In the genomic region with DNA sequence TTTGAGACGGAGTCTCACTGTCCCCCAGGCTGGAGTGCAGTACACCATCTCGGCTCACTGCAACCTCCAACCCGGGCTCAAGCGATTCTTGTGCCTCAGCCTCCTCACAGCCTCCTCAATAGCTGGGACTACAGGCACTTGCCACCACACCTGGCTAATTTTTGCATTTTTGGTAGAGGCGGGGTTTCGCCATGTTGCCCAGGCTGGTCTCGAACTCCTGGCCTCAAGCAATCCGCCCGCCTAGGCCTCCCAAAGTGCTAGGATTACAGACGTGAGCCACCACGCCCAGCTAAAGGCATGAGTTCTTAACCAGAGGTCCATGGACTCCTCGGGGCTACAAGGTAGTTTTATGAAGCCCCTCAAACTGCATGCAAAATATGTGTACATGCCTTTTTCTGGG, we compare ENCODE assay signal across 13 cellular contexts. TPM values are rescaled to one million over a fixed set of nuclear protein-coding genes. Genes with fewer than 3 reads are reported as not detected.
DNase-seq lines count a peak whose midpoint lies in the region; ATAC-seq and TF ChIP-seq lines count a peak whose summit lies in the region.
"Had no signal": no experiment of that assay in that cellular context is flagged by ENCODE, and none has a peak within 500 bp of the region (broad histone marks: within the 10 kb centered on the region; RNA-seq: fewer than 3 reads in every experiment).

No MANE protein-coding gene starts in this region.

- H3K18ac ChIP-seq in trophoblast cell (ENCODE audit: low read length) = no peak overlapping the region

- no peaks in the 10 kb centered on the region for H4K20me1 ChIP-seq in OCI-LY1 (ENCODE audit: insufficient read depth, low read length)

- no peak for ATAC-seq in activated T-cell treated with anti-CD3 and anti-CD28 coated beads, Interleukin-2, amount 50 U/mL, for 72 hours (replicated peaks in 1 of 2)
- no peak for ATAC-seq in activated T-cell treated with anti-CD3 and anti-CD28 coated beads, Interleukin-2, amount 50 U/mL, for 4 hours
- ATAC-seq in GM19467 (IDR thresholded peaks at IDR 0.05; ENCODE audit: unreplicated experiment) = no peak
- ATAC-seq: activated CD4-positive, CD25-positive, alpha-beta regulatory T cell treated with anti-CD3 and anti-CD28 coated beads, Interleukin-2, amount 50 U/mL, for 24 hours had no signal

- no peaks in the 10 kb centered on the region for H3F3A ChIP-seq in OCI-LY1 (ENCODE audit: insufficient read depth, low read length)

- no peaks in the 10 kb centered on the region for H3K27me3 Mint-ChIP-seq in activated T-cell treated with anti-CD3 and anti-CD28 coated beads, Interleukin-2, amount 50 U/mL, for 72 hours (ENCODE audit: low read depth)
- H3K27me3 Mint-ChIP-seq in activated T-cell treated with anti-CD3 and anti-CD28 coated beads, Interleukin-2, amount 50 U/mL, for 4 hours (ENCODE audit: low read depth) = no peaks in the 10 kb centered on the region
- H3K27me3 Mint-ChIP-seq: naive B cell had no signal

- no peak overlapping the region for H3K14ac ChIP-seq in trophoblast cell (ENCODE audit: low read length)

- H3K9me2 ChIP-seq in OCI-LY1 (ENCODE audit: low read depth, low read length) = no peaks in the 10 kb centered on the region

- peak overlapping the region; percentile 98 for H3K4me3 ChIP-seq in OCI-LY1 (ENCODE audit: low read depth, low read length, poor library complexity, severe bottlenecking)
- peak overlapping the region; percentile 99 for H3K4me3 ChIP-seq in epithelial cell of proximal tubule (ENCODE audit: low read depth, low read length)
- no peak overlapping the region for H3K4me3 ChIP-seq in trophoblast cell (ENCODE audit: low read depth, low read length)

- no peak overlapping the region for H4K8ac ChIP-seq in trophoblast cell (ENCODE audit: low read depth, low read length)

- peak overlapping the region; percentile 88 for H3K27ac Mint-ChIP-seq in activated T-cell treated with anti-CD3 and anti-CD28 coated beads, Interleukin-2, amount 50 U/mL, for 72 hours

- TF ChIP-seq CTCF in OCI-LY1 (IDR thresholded peaks at IDR 0.05; ENCODE audit: low read length) (no peak), epithelial cell of proximal tubule (conservative IDR thresholded peaks at IDR 0.05; ENCODE audit: low read depth, low read length) (no peak), GM10266 (IDR thresholded peaks at IDR 0.05; ENCODE audit: control insufficient read depth, insufficient read depth, low read depth, missing control alignments) (no peak)

- peak overlapping the region; percentile 99 for H3K9ac ChIP-seq in OCI-LY1 (ENCODE audit: low read length)
- no peak overlapping the region for H3K9ac ChIP-seq in trophoblast cell (ENCODE audit: low read length)

- H3K9me3 Mint-ChIP-seq in activated T-cell treated with anti-CD3 and anti-CD28 coated beads, Interleukin-2, amount 50 U/mL, for 72 hours = no peaks in the 10 kb centered on the region
- no peaks in the 10 kb centered on the region for H3K9me3 Mint-ChIP-seq in activated T-cell treated with anti-CD3 and anti-CD28 coated beads, Interleukin-2, amount 50 U/mL, for 4 hours
- H3K9me3 Mint-ChIP-seq: naive B cell had no signal

- no peak overlapping the region for H2BK120ac ChIP-seq in trophoblast cell (ENCODE audit: insufficient read depth, low read length, poor library complexity)

- H3K4me3 Mint-ChIP-seq in activated T-cell treated with anti-CD3 and anti-CD28 coated beads, Interleukin-2, amount 50 U/mL, for 72 hours = no peak overlapping the region
- no peak overlapping the region for H3K4me3 Mint-ChIP-seq in activated T-cell treated with anti-CD3 and anti-CD28 coated beads, Interleukin-2, amount 50 U/mL, for 4 hours

- no peak overlapping the region for H3K23ac ChIP-seq in trophoblast cell (ENCODE audit: low read length)

- H3K4ac ChIP-seq in trophoblast cell (ENCODE audit: low read depth, low read length) = peak overlapping the region; percentile 53

- no peak overlapping the region for H2BK5ac ChIP-seq in trophoblast cell (ENCODE audit: low read depth, low read length, poor library complexity)

- no peak overlapping the region for H2BK12ac ChIP-seq in trophoblast cell (ENCODE audit: low read length)

- no peak overlapping the region for H4K12ac ChIP-seq in trophoblast cell (ENCODE audit: low read depth, low read length)

- H3K79me2 ChIP-seq in OCI-LY1 (ENCODE audit: insufficient read depth, low read length) (peaks cover 75% of the 10 kb centered on the region), trophoblast cell (ENCODE audit: control insufficient read depth, insufficient read depth, low read length, poor library complexity) (peaks cover 26% of the 10 kb centered on the region)

- H2AFZ ChIP-seq in OCI-LY1 (ENCODE audit: low read length) (no peak overlapping the region), trophoblast cell (ENCODE audit: insufficient read depth, low read length, poor library complexity) (no peak overlapping the region)

- H3K27ac ChIP-seq in OCI-LY1 (ENCODE audit: low read depth, low read length, poor library complexity, severe bottlenecking) (no peak overlapping the region), trophoblast cell (ENCODE audit: low read depth, low read length) (no peak overlapping the region)

- H3K9me3 ChIP-seq in OCI-LY1 (ENCODE audit: low read length) (no peaks in the 10 kb centered on the region), trophoblast cell (ENCODE audit: insufficient read depth, low read depth, low read length) (no peaks in the 10 kb centered on the region)

- H3K27me3 ChIP-seq in OCI-LY1 (ENCODE audit: insufficient read depth, low read length) (no peaks in the 10 kb centered on the region), trophoblast cell (ENCODE audit: insufficient read depth, low read length) (no peaks in the 10 kb centered on the region)

- peaks cover 78% of the 10 kb centered on the region for H3K36me3 ChIP-seq in OCI-LY1 (ENCODE audit: insufficient read depth, low read length)
- peaks cover 18 to 26% of the 10 kb centered on the region in 2 experiments for H3K36me3 ChIP-seq in trophoblast cell (ENCODE audit: control insufficient read depth in 1 of 2, insufficient read depth in 2 of 2, low read length in 2 of 2)

- no CpG with 5 or more reads among the region's 12 CpGs for WGBS in trophoblast cell (ENCODE audit: extremely low coverage, insufficient coverage, insufficient read length)

- H3K4me2 ChIP-seq in OCI-LY1 (ENCODE audit: low read length) = peak overlapping the region; percentile 86
- no peak overlapping the region for H3K4me2 ChIP-seq in trophoblast cell (ENCODE audit: low read length)

- no peak overlapping the region for H2AK5ac ChIP-seq in trophoblast cell (ENCODE audit: low read length)

- H4K91ac ChIP-seq in trophoblast cell (ENCODE audit: low read depth, low read length) = no peak overlapping the region

- H3K4me1 ChIP-seq in OCI-LY1 (ENCODE audit: insufficient read depth, low read length, severe bottlenecking) = peaks cover 30% of the 10 kb centered on the region
- H3K4me1 ChIP-seq in trophoblast cell (ENCODE audit: control insufficient read depth in 1 of 2, insufficient read depth in 2 of 2, low read length in 2 of 2) = peaks cover 2 to 7% of the 10 kb centered on the region in 2 experiments

- no peak for DNase-seq in activated T-cell treated with anti-CD3 and anti-CD28 coated beads, Interleukin-2, amount 50 U/mL, for 72 hours
- no peak for DNase-seq in activated T-cell treated with anti-CD3 and anti-CD28 coated beads, Interleukin-2, amount 50 U/mL, for 4 hours
- no peak for DNase-seq in epithelial cell of proximal tubule (ENCODE audit: low read depth)
- DNase-seq in trophoblast cell = no peak
- DNase-seq in GM10266 (ENCODE audit: extremely low spot score) = no peak
- no peak for DNase-seq in cerebellar cortex (ENCODE audit: low spot score)
- DNase-seq: activated T-cell treated with anti-CD3 and anti-CD28 coated beads, Interleukin-2, amount 50 U/mL, for 48 hours; naive B cell; NCI-H1092 had no signal

- peaks cover 60% of the 10 kb centered on the region for H3K4me1 Mint-ChIP-seq in activated T-cell treated with anti-CD3 and anti-CD28 coated beads, Interleukin-2, amount 50 U/mL, for 72 hours (ENCODE audit: low read depth)
- peaks cover 57% of the 10 kb centered on the region for H3K4me1 Mint-ChIP-seq in activated T-cell treated with anti-CD3 and anti-CD28 coated beads, Interleukin-2, amount 50 U/mL, for 4 hours (ENCODE audit: low read depth)

- peaks cover 6% of the 10 kb centered on the region for H3K79me1 ChIP-seq in trophoblast cell (ENCODE audit: low read length)

- peaks cover 9 to 11% of the 10 kb centered on the region in 2 donors for H3K36me3 Mint-ChIP-seq in activated T-cell treated with anti-CD3 and anti-CD28 coated beads, Interleukin-2, amount 50 U/mL, for 72 hours (ENCODE audit: insufficient read depth in 2 of 2)
- H3K36me3 Mint-ChIP-seq in activated T-cell treated with anti-CD3 and anti-CD28 coated beads, Interleukin-2, amount 50 U/mL, for 4 hours (ENCODE audit: insufficient read depth) = peaks cover 18% of the 10 kb centered on the region

RNA-seq across cellular contexts. Expression of gene SARNP, which starts 2.1 kb away (rescaled TPM):
- 100 to 1,000 TPM; 106 to 127 TPM for total RNA-seq in activated T-cell treated with anti-CD3 and anti-CD28 coated beads, Interleukin-2, amount 50 U/mL, for 72 hours
- total RNA-seq in activated T-cell treated with anti-CD3 and anti-CD28 coated beads, Interleukin-2, amount 50 U/mL, for 4 hours = 10 to 100 TPM; 65.8 to 78.5 (median 69.6) TPM
- 155 and 203 TPM in 2 replicates for total RNA-seq in epithelial cell of proximal tubule
- 174 and 182 TPM in 2 replicates for polyA plus RNA-seq in trophoblast cell (2013)

RNA-seq across cellular contexts. Expression of gene ORMDL2, which starts 2.4 kb away (rescaled TPM):
- 10 to 100 TPM; 29.5 to 33.5 TPM for total RNA-seq in activated T-cell treated with anti-CD3 and anti-CD28 coated beads, Interleukin-2, amount 50 U/mL, for 72 hours
- 10 to 100 TPM; 45.9 to 57.0 (median 49.9) TPM for total RNA-seq in activated T-cell treated with anti-CD3 and anti-CD28 coated beads, Interleukin-2, amount 50 U/mL, for 4 hours
- total RNA-seq in epithelial cell of proximal tubule = 40.5 and 47.1 TPM in 2 replicates
- 105 and 118 TPM in 2 replicates for polyA plus RNA-seq in trophoblast cell (2013)

RNA-seq across cellular contexts. Expression of gene DNAJC14, which starts 13.9 kb away (rescaled TPM):
- 10 to 100 TPM; 24.1 to 24.4 TPM for total RNA-seq in activated T-cell treated with anti-CD3 and anti-CD28 coated beads, Interleukin-2, amount 50 U/mL, for 72 hours
- 10 to 100 TPM; 32.4 to 38.2 (median 33.5) TPM for total RNA-seq in activated T-cell treated with anti-CD3 and anti-CD28 coated beads, Interleukin-2, amount 50 U/mL, for 4 hours
- 24.7 and 41.5 TPM in 2 replicates for total RNA-seq in epithelial cell of proximal tubule
- 18.9 and 19.5 TPM in 2 replicates for polyA plus RNA-seq in trophoblast cell (2013)

RNA-seq across cellular contexts. Expression of gene MMP19, which starts 27.3 kb away (rescaled TPM):
- under 1 TPM; 0.41 to 0.81 TPM for total RNA-seq in activated T-cell treated with anti-CD3 and anti-CD28 coated beads, Interleukin-2, amount 50 U/mL, for 72 hours
- total RNA-seq in activated T-cell treated with anti-CD3 and anti-CD28 coated beads, Interleukin-2, amount 50 U/mL, for 4 hours = not detected
- 1.2 and 1.3 TPM in 2 replicates for total RNA-seq in epithelial cell of proximal tubule
- polyA plus RNA-seq in trophoblast cell (2013) = 5.1 and 5.4 TPM in 2 replicates
- total RNA-seq: NCI-H460 had no signal
